ENCODE assay signal across 1 cellular context in genomic region chr18:59900222-59901128, GRCh38.
TF ChIP-seq lines count a peak whose summit lies in the region.

No MANE protein-coding gene starts in this region.

TF ChIP-seq in K562, 482 proteins besides CTCF, POLR2A, EP300 and RAD21 (continued from another document):
- TF ChIP-seq CEBPB (tag; IDR thresholded peaks at IDR 0.05) = peak; percentile 58
- TF ChIP-seq RERE (CRISPR knock-in tag; IDR thresholded peaks at IDR 0.05; ENCODE audit: borderline replicate concordance) = no peak
- no peak for TF ChIP-seq CREB3 (tag; conservative IDR thresholded peaks at IDR 0.05; ENCODE audit: low read depth)
- TF ChIP-seq TCF7L2 (IDR thresholded peaks at IDR 0.05; ENCODE audit: low read depth, low read length) = no peak
- no peak for TF ChIP-seq NR3C1 (CRISPR knock-in tag; IDR thresholded peaks at IDR 0.05)
- no peak for TF ChIP-seq NELFE (IDR thresholded peaks at IDR 0.05; ENCODE audit: insufficient read depth, insufficient read length)
- no peak for TF ChIP-seq TFAM (CRISPR knock-in tag; conservative IDR thresholded peaks at IDR 0.05)
- 0 out of 2 replicates have a peak, but pooled peaks have one; percentile 37 for TF ChIP-seq SPI1 (IDR thresholded peaks at IDR 0.05; ENCODE audit: borderline replicate concordance, low read depth, low read length)
- TF ChIP-seq ETS1 (conservative IDR thresholded peaks at IDR 0.05; ENCODE audit: control insufficient read depth, low read depth, low read length) = no peak
- TF ChIP-seq ATF4 (CRISPR knock-in tag; IDR thresholded peaks at IDR 0.05) = peak; percentile 83; the same call in 1 of the 2 replicates
- no peak for TF ChIP-seq ELK3 (CRISPR knock-in tag; IDR thresholded peaks at IDR 0.05)
- no peak for TF ChIP-seq SREBF2 (CRISPR knock-in tag; IDR thresholded peaks at IDR 0.05)
- no peak for TF ChIP-seq CLOCK (CRISPR knock-in tag; IDR thresholded peaks at IDR 0.05; ENCODE audit: borderline replicate concordance)
- no peak for TF ChIP-seq ZNF707 (CRISPR knock-in tag; conservative IDR thresholded peaks at IDR 0.05)
- no peak for TF ChIP-seq ZSCAN29 (IDR thresholded peaks at IDR 0.05)
- TF ChIP-seq CTBP1 (IDR thresholded peaks at IDR 0.05; ENCODE audit: borderline replicate concordance) = no peak
- TF ChIP-seq HIVEP1 (CRISPR knock-in tag; IDR thresholded peaks at IDR 0.05) = no peak
- no peak for TF ChIP-seq ZNF592 (IDR thresholded peaks at IDR 0.05)
- no peak for TF ChIP-seq SMAD1 (IDR thresholded peaks at IDR 0.05; ENCODE audit: low read depth, low read length, partially characterized antibody)
- TF ChIP-seq ZBTB1 (CRISPR knock-in tag; IDR thresholded peaks at IDR 0.05; ENCODE audit: borderline replicate concordance, low read depth) = no peak
- TF ChIP-seq ZNF57 (CRISPR knock-in tag; IDR thresholded peaks at IDR 0.05) = no peak
- no peak for TF ChIP-seq ESRRB (CRISPR knock-in tag; IDR thresholded peaks at IDR 0.05; ENCODE audit: borderline replicate concordance)
- no peak for TF ChIP-seq BRD4 (IDR thresholded peaks at IDR 0.05)
- no peak for TF ChIP-seq CGGBP1 (CRISPR knock-in tag; IDR thresholded peaks at IDR 0.05)
- TF ChIP-seq ZHX1 (conservative IDR thresholded peaks at IDR 0.05; ENCODE audit: low read length) = no peak
